In the genomic region with DNA sequence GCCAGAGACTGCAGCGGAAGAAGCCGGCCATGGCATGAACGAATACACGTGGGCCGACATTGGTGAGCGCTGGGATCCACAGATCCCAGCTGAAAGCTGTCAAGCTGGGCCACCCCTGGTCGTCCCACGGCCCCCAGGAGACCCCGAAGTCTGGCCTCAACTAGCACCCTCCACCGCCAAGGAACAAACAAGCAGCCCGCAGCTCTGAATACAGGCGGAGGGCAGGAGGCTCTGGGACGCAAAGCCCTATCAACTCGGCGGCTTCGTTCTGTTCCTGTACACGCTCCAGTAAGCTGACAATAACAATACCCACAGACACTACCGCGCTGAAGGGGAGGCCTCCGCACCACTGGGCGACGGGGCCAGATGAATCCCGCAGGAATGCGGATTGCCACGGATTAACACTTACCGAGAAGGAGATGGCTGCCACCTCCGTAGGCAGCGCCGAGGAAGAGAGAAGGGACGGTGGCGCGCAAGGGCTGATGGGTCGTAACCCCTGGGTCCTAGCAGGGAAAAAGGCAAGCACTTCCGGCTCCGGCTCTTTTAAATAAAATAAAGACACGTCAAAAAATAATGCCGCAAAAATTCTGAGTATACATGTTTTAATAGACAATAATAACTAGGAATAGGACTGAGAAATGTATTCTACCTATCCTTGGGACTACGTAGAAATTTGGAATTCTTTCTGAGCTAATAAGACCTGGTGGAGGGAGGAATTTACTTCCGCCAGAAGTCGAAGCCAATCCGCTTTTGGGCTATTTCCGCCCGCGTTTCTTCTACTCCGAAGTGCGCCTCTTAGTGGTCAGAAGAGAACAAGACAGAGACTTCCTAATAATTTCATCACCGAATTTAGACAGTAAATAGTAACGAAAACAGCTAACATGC, we compare ENCODE assay signal across 1 cellular context.
TF ChIP-seq lines count a peak whose summit lies in the region.

A gene (minus strand): TSS at position 481 of the 885 bp plus-strand sequence. CDS start 1,328 bp downstream, outside the sequence.

TF ChIP-seq in WTC11, 78 proteins besides CTCF, POLR2A, EP300 and RAD21 (continued from another document and continues in another):
- TF ChIP-seq GTF2I (CRISPR knock-in tag; conservative IDR thresholded peaks at IDR 0.05): no peak
- TF ChIP-seq CREM (CRISPR knock-in tag; IDR thresholded peaks at IDR 0.05): 0 out of 2 replicates have a peak, but pooled peaks have one; percentile 47
- TF ChIP-seq, protein P1, sequence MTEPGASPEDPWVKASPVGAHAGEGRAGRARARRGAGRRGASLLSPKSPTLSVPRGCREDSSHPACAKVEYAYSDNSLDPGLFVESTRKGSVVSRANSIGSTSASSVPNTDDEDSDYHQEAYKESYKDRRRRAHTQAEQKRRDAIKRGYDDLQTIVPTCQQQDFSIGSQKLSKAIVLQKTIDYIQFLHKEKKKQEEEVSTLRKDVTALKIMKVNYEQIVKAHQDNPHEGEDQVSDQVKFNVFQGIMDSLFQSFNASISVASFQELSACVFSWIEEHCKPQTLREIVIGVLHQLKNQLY (CRISPR knock-in tag; IDR thresholded peaks at IDR 0.05): no peak
- no peak for TF ChIP-seq ATF1 (CRISPR knock-in tag; IDR thresholded peaks at IDR 0.05)
- TF ChIP-seq ELF4 (CRISPR knock-in tag; IDR thresholded peaks at IDR 0.05; ENCODE audit: low read depth): no peak
- peak; percentile 35; the same call in 1 of the 2 replicates for TF ChIP-seq EMX1 (CRISPR knock-in tag; IDR thresholded peaks at IDR 0.05)
- TF ChIP-seq, protein P2, sequence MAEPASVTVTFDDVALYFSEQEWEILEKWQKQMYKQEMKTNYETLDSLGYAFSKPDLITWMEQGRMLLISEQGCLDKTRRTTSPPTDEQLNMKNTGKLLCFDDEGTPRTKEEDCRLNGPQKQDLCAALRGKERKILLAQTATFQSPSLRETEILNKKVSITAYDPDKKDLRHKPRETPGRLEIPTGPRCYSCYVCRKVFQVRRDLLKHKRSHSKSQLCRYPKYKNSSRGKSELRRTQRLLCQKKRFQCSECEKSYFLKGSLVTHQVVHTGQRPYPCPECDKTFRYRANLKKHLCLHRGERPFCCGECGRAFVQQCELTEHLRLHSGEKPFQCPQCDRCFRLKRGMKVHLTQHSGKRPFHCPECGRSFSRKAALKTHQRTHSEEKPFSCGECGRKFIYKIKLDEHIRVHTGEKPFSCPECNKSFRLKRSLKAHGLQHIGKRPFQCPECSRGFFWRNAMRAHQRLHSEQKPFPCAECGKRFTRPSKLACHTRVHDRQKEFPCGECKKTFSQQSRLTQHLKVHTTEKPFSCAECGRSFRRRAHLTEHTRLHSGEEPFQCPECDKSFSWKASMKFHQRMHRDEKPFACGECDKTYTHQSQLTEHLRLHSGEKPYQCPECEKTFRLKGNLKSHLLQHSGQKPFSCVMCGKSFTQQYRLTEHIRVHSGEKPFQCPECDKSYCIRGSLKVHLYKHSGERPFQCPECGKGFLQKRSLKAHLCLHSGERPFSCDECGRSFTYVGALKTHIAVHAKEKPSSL (CRISPR knock-in tag; conservative IDR thresholded peaks at IDR 0.05): no peak
- TF ChIP-seq, protein P3, sequence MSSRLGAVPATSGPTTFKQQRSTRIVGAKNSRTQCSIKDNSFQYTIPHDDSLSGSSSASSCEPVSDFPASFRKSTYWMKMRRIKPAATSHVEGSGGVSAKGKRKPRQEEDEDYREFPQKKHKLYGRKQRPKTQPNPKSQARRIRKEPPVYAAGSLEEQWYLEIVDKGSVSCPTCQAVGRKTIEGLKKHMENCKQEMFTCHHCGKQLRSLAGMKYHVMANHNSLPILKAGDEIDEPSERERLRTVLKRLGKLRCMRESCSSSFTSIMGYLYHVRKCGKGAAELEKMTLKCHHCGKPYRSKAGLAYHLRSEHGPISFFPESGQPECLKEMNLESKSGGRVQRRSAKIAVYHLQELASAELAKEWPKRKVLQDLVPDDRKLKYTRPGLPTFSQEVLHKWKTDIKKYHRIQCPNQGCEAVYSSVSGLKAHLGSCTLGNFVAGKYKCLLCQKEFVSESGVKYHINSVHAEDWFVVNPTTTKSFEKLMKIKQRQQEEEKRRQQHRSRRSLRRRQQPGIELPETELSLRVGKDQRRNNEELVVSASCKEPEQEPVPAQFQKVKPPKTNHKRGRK (CRISPR knock-in tag; IDR thresholded peaks at IDR 0.05; ENCODE audit: borderline replicate concordance): no peak
- TF ChIP-seq TCF7 (CRISPR knock-in tag; IDR thresholded peaks at IDR 0.05; ENCODE audit: low read depth): no peak
- TF ChIP-seq, protein P4, sequence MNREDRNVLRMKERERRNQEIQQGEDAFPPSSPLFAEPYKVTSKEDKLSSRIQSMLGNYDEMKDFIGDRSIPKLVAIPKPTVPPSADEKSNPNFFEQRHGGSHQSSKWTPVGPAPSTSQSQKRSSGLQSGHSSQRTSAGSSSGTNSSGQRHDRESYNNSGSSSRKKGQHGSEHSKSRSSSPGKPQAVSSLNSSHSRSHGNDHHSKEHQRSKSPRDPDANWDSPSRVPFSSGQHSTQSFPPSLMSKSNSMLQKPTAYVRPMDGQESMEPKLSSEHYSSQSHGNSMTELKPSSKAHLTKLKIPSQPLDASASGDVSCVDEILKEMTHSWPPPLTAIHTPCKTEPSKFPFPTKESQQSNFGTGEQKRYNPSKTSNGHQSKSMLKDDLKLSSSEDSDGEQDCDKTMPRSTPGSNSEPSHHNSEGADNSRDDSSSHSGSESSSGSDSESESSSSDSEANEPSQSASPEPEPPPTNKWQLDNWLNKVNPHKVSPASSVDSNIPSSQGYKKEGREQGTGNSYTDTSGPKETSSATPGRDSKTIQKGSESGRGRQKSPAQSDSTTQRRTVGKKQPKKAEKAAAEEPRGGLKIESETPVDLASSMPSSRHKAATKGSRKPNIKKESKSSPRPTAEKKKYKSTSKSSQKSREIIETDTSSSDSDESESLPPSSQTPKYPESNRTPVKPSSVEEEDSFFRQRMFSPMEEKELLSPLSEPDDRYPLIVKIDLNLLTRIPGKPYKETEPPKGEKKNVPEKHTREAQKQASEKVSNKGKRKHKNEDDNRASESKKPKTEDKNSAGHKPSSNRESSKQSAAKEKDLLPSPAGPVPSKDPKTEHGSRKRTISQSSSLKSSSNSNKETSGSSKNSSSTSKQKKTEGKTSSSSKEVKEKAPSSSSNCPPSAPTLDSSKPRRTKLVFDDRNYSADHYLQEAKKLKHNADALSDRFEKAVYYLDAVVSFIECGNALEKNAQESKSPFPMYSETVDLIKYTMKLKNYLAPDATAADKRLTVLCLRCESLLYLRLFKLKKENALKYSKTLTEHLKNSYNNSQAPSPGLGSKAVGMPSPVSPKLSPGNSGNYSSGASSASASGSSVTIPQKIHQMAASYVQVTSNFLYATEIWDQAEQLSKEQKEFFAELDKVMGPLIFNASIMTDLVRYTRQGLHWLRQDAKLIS (CRISPR knock-in tag; IDR thresholded peaks at IDR 0.05; ENCODE audit: borderline replicate concordance): no peak
- TF ChIP-seq, protein P5, sequence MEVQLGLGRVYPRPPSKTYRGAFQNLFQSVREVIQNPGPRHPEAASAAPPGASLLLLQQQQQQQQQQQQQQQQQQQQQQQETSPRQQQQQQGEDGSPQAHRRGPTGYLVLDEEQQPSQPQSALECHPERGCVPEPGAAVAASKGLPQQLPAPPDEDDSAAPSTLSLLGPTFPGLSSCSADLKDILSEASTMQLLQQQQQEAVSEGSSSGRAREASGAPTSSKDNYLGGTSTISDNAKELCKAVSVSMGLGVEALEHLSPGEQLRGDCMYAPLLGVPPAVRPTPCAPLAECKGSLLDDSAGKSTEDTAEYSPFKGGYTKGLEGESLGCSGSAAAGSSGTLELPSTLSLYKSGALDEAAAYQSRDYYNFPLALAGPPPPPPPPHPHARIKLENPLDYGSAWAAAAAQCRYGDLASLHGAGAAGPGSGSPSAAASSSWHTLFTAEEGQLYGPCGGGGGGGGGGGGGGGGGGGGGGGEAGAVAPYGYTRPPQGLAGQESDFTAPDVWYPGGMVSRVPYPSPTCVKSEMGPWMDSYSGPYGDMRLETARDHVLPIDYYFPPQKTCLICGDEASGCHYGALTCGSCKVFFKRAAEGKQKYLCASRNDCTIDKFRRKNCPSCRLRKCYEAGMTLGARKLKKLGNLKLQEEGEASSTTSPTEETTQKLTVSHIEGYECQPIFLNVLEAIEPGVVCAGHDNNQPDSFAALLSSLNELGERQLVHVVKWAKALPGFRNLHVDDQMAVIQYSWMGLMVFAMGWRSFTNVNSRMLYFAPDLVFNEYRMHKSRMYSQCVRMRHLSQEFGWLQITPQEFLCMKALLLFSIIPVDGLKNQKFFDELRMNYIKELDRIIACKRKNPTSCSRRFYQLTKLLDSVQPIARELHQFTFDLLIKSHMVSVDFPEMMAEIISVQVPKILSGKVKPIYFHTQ (CRISPR knock-in tag; IDR thresholded peaks at IDR 0.05): no peak
- TF ChIP-seq IRF2 (CRISPR knock-in tag; IDR thresholded peaks at IDR 0.05; ENCODE audit: borderline replicate concordance, low read depth): no peak
- TF ChIP-seq ZNF263 (CRISPR knock-in tag; IDR thresholded peaks at IDR 0.05; ENCODE audit: low read depth): no peak
- peak; percentile 39; the same call in 1 of the 2 replicates for TF ChIP-seq SP1 (CRISPR knock-in tag; conservative IDR thresholded peaks at IDR 0.05)
- peak; percentile 29 for TF ChIP-seq GABPB1 (CRISPR knock-in tag; IDR thresholded peaks at IDR 0.05)
- TF ChIP-seq, protein P6, sequence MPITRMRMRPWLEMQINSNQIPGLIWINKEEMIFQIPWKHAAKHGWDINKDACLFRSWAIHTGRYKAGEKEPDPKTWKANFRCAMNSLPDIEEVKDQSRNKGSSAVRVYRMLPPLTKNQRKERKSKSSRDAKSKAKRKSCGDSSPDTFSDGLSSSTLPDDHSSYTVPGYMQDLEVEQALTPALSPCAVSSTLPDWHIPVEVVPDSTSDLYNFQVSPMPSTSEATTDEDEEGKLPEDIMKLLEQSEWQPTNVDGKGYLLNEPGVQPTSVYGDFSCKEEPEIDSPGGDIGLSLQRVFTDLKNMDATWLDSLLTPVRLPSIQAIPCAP (CRISPR knock-in tag; IDR thresholded peaks at IDR 0.05): peak; percentile 71; the same call in 1 of the 2 replicates
- TF ChIP-seq ZNF317 (CRISPR knock-in tag; IDR thresholded peaks at IDR 0.05; ENCODE audit: borderline replicate concordance, low read depth): no peak
- peak; percentile 69; the same call in 1 of the 2 replicates for TF ChIP-seq TEAD1 (CRISPR knock-in tag; IDR thresholded peaks at IDR 0.05)
- TF ChIP-seq ZNF232 (CRISPR knock-in tag; IDR thresholded peaks at IDR 0.05): no peak
- TF ChIP-seq, protein P7, sequence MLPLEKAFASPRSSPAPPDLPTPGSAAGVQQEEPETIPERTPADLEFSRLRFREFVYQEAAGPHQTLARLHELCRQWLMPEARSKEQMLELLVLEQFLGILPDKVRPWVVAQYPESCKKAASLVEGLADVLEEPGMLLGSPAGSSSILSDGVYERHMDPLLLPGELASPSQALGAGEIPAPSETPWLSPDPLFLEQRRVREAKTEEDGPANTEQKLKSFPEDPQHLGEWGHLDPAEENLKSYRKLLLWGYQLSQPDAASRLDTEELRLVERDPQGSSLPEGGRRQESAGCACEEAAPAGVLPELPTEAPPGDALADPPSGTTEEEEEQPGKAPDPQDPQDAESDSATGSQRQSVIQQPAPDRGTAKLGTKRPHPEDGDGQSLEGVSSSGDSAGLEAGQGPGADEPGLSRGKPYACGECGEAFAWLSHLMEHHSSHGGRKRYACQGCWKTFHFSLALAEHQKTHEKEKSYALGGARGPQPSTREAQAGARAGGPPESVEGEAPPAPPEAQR (CRISPR knock-in tag; IDR thresholded peaks at IDR 0.05): no peak
- TF ChIP-seq, protein P8, sequence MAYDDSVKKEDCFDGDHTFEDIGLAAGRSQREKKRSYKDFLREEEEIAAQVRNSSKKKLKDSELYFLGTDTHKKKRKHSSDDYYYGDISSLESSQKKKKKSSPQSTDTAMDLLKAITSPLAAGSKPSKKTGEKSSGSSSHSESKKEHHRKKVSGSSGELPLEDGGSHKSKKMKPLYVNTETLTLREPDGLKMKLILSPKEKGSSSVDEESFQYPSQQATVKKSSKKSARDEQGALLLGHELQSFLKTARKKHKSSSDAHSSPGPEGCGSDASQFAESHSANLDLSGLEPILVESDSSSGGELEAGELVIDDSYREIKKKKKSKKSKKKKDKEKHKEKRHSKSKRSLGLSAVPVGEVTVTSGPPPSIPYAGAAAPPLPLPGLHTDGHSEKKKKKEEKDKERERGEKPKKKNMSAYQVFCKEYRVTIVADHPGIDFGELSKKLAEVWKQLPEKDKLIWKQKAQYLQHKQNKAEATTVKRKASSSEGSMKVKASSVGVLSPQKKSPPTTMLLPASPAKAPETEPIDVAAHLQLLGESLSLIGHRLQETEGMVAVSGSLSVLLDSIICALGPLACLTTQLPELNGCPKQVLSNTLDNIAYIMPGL (CRISPR knock-in tag; IDR thresholded peaks at IDR 0.05): no peak; the same call in 1 of the 2 replicates
- TF ChIP-seq HMGA2 (CRISPR knock-in tag; IDR thresholded peaks at IDR 0.05): 0 out of 2 replicates have a peak, but pooled peaks have one; percentile 32
- TF ChIP-seq, protein P9, sequence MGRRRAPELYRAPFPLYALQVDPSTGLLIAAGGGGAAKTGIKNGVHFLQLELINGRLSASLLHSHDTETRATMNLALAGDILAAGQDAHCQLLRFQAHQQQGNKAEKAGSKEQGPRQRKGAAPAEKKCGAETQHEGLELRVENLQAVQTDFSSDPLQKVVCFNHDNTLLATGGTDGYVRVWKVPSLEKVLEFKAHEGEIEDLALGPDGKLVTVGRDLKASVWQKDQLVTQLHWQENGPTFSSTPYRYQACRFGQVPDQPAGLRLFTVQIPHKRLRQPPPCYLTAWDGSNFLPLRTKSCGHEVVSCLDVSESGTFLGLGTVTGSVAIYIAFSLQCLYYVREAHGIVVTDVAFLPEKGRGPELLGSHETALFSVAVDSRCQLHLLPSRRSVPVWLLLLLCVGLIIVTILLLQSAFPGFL (CRISPR knock-in tag; IDR thresholded peaks at IDR 0.05; ENCODE audit: borderline replicate concordance): no peak
- TF ChIP-seq SOX15 (CRISPR knock-in tag; IDR thresholded peaks at IDR 0.05): no peak
- TF ChIP-seq, protein P10, sequence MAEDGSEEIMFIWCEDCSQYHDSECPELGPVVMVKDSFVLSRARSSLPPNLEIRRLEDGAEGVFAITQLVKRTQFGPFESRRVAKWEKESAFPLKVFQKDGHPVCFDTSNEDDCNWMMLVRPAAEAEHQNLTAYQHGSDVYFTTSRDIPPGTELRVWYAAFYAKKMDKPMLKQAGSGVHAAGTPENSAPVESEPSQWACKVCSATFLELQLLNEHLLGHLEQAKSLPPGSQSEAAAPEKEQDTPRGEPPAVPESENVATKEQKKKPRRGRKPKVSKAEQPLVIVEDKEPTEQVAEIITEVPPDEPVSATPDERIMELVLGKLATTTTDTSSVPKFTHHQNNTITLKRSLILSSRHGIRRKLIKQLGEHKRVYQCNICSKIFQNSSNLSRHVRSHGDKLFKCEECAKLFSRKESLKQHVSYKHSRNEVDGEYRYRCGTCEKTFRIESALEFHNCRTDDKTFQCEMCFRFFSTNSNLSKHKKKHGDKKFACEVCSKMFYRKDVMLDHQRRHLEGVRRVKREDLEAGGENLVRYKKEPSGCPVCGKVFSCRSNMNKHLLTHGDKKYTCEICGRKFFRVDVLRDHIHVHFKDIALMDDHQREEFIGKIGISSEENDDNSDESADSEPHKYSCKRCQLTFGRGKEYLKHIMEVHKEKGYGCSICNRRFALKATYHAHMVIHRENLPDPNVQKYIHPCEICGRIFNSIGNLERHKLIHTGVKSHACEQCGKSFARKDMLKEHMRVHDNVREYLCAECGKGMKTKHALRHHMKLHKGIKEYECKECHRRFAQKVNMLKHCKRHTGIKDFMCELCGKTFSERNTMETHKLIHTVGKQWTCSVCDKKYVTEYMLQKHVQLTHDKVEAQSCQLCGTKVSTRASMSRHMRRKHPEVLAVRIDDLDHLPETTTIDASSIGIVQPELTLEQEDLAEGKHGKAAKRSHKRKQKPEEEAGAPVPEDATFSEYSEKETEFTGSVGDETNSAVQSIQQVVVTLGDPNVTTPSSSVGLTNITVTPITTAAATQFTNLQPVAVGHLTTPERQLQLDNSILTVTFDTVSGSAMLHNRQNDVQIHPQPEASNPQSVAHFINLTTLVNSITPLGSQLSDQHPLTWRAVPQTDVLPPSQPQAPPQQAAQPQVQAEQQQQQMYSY (CRISPR knock-in tag; IDR thresholded peaks at IDR 0.05): no peak
- peak; percentile 71; the same call in 1 of the 2 replicates for TF ChIP-seq CREB1 (CRISPR knock-in tag; IDR thresholded peaks at IDR 0.05)
